Comparison of ENCODE assay signal across 7 cellular contexts in the genomic region with DNA sequence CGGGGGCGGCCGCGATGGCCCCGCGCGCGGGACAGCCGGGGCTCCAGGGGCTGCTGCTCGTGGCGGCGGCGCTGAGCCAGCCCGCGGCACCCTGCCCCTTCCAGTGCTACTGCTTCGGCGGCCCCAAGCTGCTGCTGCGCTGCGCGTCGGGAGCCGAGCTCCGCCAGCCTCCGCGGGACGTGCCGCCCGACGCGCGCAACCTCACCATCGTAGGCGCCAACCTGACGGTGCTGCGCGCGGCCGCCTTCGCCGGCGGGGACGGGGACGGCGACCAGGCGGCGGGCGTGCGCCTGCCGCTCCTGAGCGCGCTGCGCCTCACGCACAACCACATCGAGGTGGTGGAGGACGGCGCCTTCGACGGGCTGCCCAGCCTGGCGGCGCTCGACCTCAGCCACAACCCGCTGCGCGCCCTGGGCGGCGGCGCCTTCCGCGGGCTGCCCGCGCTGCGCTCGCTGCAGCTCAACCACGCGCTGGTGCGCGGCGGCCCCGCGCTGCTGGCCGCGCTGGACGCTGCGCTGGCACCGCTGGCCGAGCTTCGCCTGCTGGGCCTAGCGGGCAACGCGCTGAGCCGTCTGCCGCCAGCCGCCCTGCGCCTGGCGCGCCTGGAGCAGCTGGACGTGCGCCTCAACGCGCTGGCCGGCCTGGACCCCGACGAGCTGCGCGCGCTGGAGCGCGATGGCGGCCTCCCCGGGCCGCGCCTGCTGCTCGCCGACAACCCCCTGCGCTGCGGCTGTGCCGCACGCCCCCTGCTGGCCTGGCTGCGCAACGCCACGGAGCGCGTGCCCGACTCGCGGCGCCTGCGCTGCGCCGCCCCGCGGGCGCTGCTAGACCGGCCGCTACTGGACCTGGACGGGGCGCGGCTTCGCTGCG. TPM values are rescaled to one million over a fixed set of nuclear protein-coding genes. Genes with fewer than 3 reads are reported as not detected.
DNase-seq lines count a peak whose midpoint lies in the region; ATAC-seq and FAIRE-seq lines count a peak whose summit lies in the region.

No MANE protein-coding gene starts in this region.

- DNase-seq in GM18507 (ENCODE audit: extremely low spot score, insufficient read length, low read depth) = peak; percentile 81
- DNase-seq in NCI-H2107 treated with DMSO at 0.1 percent for 48 hours (lab: John Stamatoyannopoulos, UW; ENCODE audit: unreplicated experiment) = peak; percentile 29
- DNase-seq in activated CD4-positive, alpha-beta T cell treated with anti-CD3 and anti-CD28 coated beads for 1 hour = peak; percentile 79
- DNase-seq in cerebellum (ENCODE audit: low spot score) = peak; percentile 86
- peak; percentile 87 for DNase-seq in kidney tubule cell (ENCODE audit: low spot score)
- peak; percentile 61 to 78 for DNase-seq in stimulated activated CD4-positive, alpha-beta T cell treated with anti-CD3 and anti-CD28 coated beads, Interleukin-1b, Interleukin-23, amount 100 ng/mL, for 1 hour (ENCODE audit: low read depth in 2 of 2)

- FAIRE-seq in GM18507 (lab: Jason Lieb, UNC) = peak; percentile 77

- ATAC-seq in HG02970 (IDR thresholded peaks at IDR 0.05; ENCODE audit: low FRiP score, unreplicated experiment) = peak; percentile 73

RNA-seq across cellular contexts. Expression of a gene that starts 0.7 kb away (rescaled TPM):
- 0.09 TPM for total RNA-seq in cerebellum

Comparison
In these comparisons a context has a peak if more than half of its experiments do, and no peak if none do; other contexts are left out.
1. Peak in every context shown above with its lines: DNase-seq and ATAC-seq.
2. DNase-seq: peak in every context shown above with its lines; median percentile 87 in kidney tubule cell; 86 in cerebellum; 81 in GM18507; 79 in activated CD4-positive, alpha-beta T cell treated with anti-CD3 and anti-CD28 coated beads for 1 hour; 70 in stimulated activated CD4-positive, alpha-beta T cell treated with anti-CD3 and anti-CD28 coated beads, Interleukin-1b, Interleukin-23, amount 100 ng/mL, for 1 hour; 29 in NCI-H2107 treated with DMSO at 0.1 percent for 48 hours.